ENCODE assay signal across 18 cellular contexts in the genomic region with DNA sequence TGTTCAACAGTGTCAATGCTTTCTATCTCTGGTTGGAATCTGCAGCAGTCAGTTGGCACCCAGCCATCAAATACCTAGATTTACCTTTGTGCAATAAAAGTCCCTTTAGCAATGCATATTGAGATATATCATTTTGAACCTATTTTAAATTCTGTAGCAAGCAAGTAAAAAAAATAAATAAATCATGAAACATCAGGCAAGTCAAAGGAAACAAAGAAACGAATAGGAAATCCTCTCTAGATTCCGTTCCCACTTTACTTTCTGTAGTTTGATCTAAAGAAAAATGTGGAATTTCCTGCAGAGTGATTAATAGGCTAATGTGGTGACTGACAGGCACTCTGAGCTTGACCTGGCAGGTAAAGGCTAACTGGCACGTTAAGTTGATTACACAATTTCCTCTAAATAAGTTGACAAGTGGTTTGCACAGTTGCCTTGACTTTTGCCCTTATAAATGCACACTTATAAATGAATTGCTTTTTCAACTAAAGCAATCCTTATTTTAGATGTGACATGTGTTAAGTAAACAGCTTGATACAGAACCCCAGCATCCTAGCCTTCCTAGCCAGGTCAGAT.
DNase-seq lines count a peak whose midpoint lies in the region; ATAC-seq and TF ChIP-seq lines count a peak whose summit lies in the region.
"Had no signal": no experiment of that assay in that cellular context is flagged by ENCODE, and none has a peak within 500 bp of the region (broad histone marks: within the 10 kb centered on the region; RNA-seq: fewer than 3 reads in every experiment).

No MANE protein-coding gene starts in this region.

- H2AFZ ChIP-seq in PC-3 (ENCODE audit: low read length) (no peak overlapping the region), hepatocyte (no peak overlapping the region)

- WGBS in hepatocyte (ENCODE audit: low lambda C conversion rate, missing lambda C conversion rate), result 28% methylated on average over 3 of the region's 3 CpGs
- WGBS in prostate gland, result 39% methylated on average over 3 of the region's 3 CpGs
- 71 to 81% methylated on average over 3 of the region's 3 CpGs for WGBS in endodermal cell (ENCODE audit: insufficient coverage in 1 of 2, insufficient read length in 1 of 2), 2 experiments

- POLR2A ChIA-PET in HEK293T (lab: Yijun Ruan, JAX), result no interaction called here
- POLR2A ChIA-PET in PC-3 (lab: Charles Lee; ENCODE audit: unreplicated experiment), result no interaction called here
- POLR2A ChIA-PET in A673 (lab: Charles Lee; ENCODE audit: low non-redundant PET), result no interaction called here

- ATAC-seq in PC-3, result peak; percentile 32; the same call in 1 of the 2 replicates

- peak overlapping the region; percentile 68 for H3K4me2 ChIP-seq in PC-3 (ENCODE audit: low read length)
- H3K4me2 ChIP-seq in hepatocyte, result no peak overlapping the region

- H3K9me3 ChIP-seq in PC-3 (ENCODE audit: low read length), result no peaks in the 10 kb centered on the region
- H3K9me3 ChIP-seq in hepatocyte (ENCODE audit: low read depth), result peaks cover 3% of the 10 kb centered on the region
- H3K9me3 ChIP-seq in prostate gland, result no peaks in the 10 kb centered on the region
- no peaks in the 10 kb centered on the region for H3K9me3 ChIP-seq in endodermal cell (ENCODE audit: control insufficient read depth, low read length)
- H3K9me3 ChIP-seq in A673 (ENCODE audit: low read depth, low read length, poor library complexity, severe bottlenecking), result no peaks in the 10 kb centered on the region
- H3K9me3 ChIP-seq: sigmoid colon, testis had no signal

- H3K27me3 ChIP-seq in PC-3 (ENCODE audit: low read length) (no peaks in the 10 kb centered on the region), hepatocyte (no peaks in the 10 kb centered on the region), prostate gland (replicated peaks; ENCODE audit: insufficient read depth) (no peaks in the 10 kb centered on the region), endodermal cell (ENCODE audit: control insufficient read depth, insufficient read depth, low read length, poor library complexity, severe bottlenecking) (no peaks in the 10 kb centered on the region), A673 (replicated peaks; ENCODE audit: insufficient read depth, low read depth, low read length, poor library complexity) (no peaks in the 10 kb centered on the region)
- H3K27me3 ChIP-seq: sigmoid colon, testis had no signal

- peak overlapping the region; percentile 2; the same call in 1 of the 2 replicates for H3K4me3 ChIP-seq in PC-3 (ENCODE audit: low read length)
- no peak overlapping the region for H3K4me3 ChIP-seq in hepatocyte
- H3K4me3 ChIP-seq in prostate gland, result no peak overlapping the region
- H3K4me3 ChIP-seq in endodermal cell (ENCODE audit: low read length), result no peak overlapping the region
- no peak overlapping the region for H3K4me3 ChIP-seq in A673 (ENCODE audit: low read depth, low read length, poor library complexity, severe bottlenecking)
- H3K4me3 ChIP-seq: sigmoid colon, testis had no signal

- no peaks in the 10 kb centered on the region for H3K9me3 Mint-ChIP-seq in endodermal cell
- H3K9me3 Mint-ChIP-seq: central memory CD8-positive, alpha-beta T cell had no signal

- TF ChIP-seq POLR2A in prostate gland (IDR thresholded peaks at IDR 0.05), result no peak

- TF ChIP-seq CTCF in PC-3 (conservative IDR thresholded peaks at IDR 0.05; ENCODE audit: low read depth, low read length) (no peak), hepatocyte (IDR thresholded peaks at IDR 0.05; ENCODE audit: poor library complexity) (no peak), prostate gland (IDR thresholded peaks at IDR 0.05) (no peak), endodermal cell (conservative IDR thresholded peaks at IDR 0.05) (no peak), A673 (conservative IDR thresholded peaks at IDR 0.05; ENCODE audit: low read depth, low read length) (no peak)

- peak overlapping the region; percentile 40 for H3K27ac ChIP-seq in PC-3 (ENCODE audit: low read length)
- peak overlapping the region; percentile 63 for H3K27ac ChIP-seq in hepatocyte
- no peak overlapping the region for H3K27ac ChIP-seq in prostate gland
- no peak overlapping the region for H3K27ac ChIP-seq in endodermal cell (ENCODE audit: low read depth, low read length)
- no peak overlapping the region for H3K27ac ChIP-seq in A673 (ENCODE audit: low read depth, low read length, poor library complexity, severe bottlenecking)
- H3K27ac ChIP-seq: sigmoid colon, testis had no signal

- peaks cover 52% of the 10 kb centered on the region for H3K4me1 Mint-ChIP-seq in endodermal cell
- H3K4me1 Mint-ChIP-seq: central memory CD8-positive, alpha-beta T cell; IgD-negative memory B cell had no signal

- H3K79me2 ChIP-seq in PC-3 (ENCODE audit: low read length) (no peaks in the 10 kb centered on the region), hepatocyte (no peaks in the 10 kb centered on the region)

- intact Hi-C loops in PC-3 (cut with micrococcal nuclease), result loop anchor here (2.0 kb wide), 1 partner anchor 25 kb away; no protein-coding TSS in a partner anchor
- intact Hi-C loops in prostate gland (cut with DNase I), result no loop called here
- intact Hi-C loops in A673 (cut with micrococcal nuclease; ENCODE audit: unreplicated experiment), result no loop called here

- H3K4me3 Mint-ChIP-seq in endodermal cell, result no peak overlapping the region
- H3K4me3 Mint-ChIP-seq: CD14-positive monocyte; central memory CD8-positive, alpha-beta T cell; IgD-negative memory B cell had no signal

- H3K9me2 ChIP-seq in PC-3 (replicated peaks; ENCODE audit: low read length) (no peaks in the 10 kb centered on the region), hepatocyte (replicated peaks; ENCODE audit: insufficient read depth) (no peaks in the 10 kb centered on the region)

- no peak overlapping the region for H3K9ac ChIP-seq in PC-3 (ENCODE audit: low read length)
- no peak overlapping the region for H3K9ac ChIP-seq in endodermal cell (ENCODE audit: extremely low read depth, low read length, poor library complexity, severe bottlenecking)

- H3K27ac Mint-ChIP-seq in endodermal cell, result no peak overlapping the region
- H3K27ac Mint-ChIP-seq: CD14-positive monocyte, IgD-negative memory B cell had no signal

- H3K36me3 ChIP-seq in PC-3 (ENCODE audit: low read depth, low read length), result no peaks in the 10 kb centered on the region
- no peaks in the 10 kb centered on the region for H3K36me3 ChIP-seq in hepatocyte (replicated peaks; ENCODE audit: insufficient read depth, low read depth)
- H3K36me3 ChIP-seq in prostate gland, result no peaks in the 10 kb centered on the region
- H3K36me3 ChIP-seq in endodermal cell (ENCODE audit: control insufficient read depth, insufficient read depth, low read length), result no peaks in the 10 kb centered on the region
- no peaks in the 10 kb centered on the region for H3K36me3 ChIP-seq in A673 (ENCODE audit: insufficient read depth, low read length, poor library complexity, severe bottlenecking)
- H3K36me3 ChIP-seq: sigmoid colon had no signal

- CTCF ChIA-PET in HEK293T (lab: Yijun Ruan, JAX) (no interaction called here), PC-3 (lab: Charles Lee) (no interaction called here), A673 (lab: Charles Lee) (interaction anchor here (0.6 kb wide), 1 partner anchor 531 kb away, joined by 3 read pairs; no protein-coding TSS in a partner anchor)

- peaks cover 13% of the 10 kb centered on the region for H3F3A ChIP-seq in PC-3 (ENCODE audit: low read length, unreplicated experiment)

- DNase-seq in HEK293T (ENCODE audit: extremely low spot score) (no peak), PC-3 (peak; percentile 72), hepatocyte (ENCODE audit: low spot score) (peak; percentile 49), prostate gland (ENCODE audit: low spot score) (peak; percentile 24), NCI-H2196 treated with DMSO at 0.1 percent for 48 hours (lab: John Stamatoyannopoulos, UW; ENCODE audit: unreplicated experiment) (no peak), endodermal cell (no peak), A673 (ENCODE audit: low spot score) (no peak)
- DNase-seq: EL; foreskin fibroblast; NCI-H1436 treated with DMSO at 0.1 percent for 48 hours; NCI-H524; sigmoid colon; stimulated activated CD4-positive, alpha-beta T cell treated with anti-CD3 and anti-CD28 coated beads, Interleukin-4, amount 100 ng/mL, for 1 hour; stimulated activated CD8-positive, alpha-beta memory T cell treated with anti-CD3 and anti-CD28 coated beads, Interleukin-4, amount 100 ng/mL, for 48 hours; testis had no signal

- H4K20me1 ChIP-seq in PC-3 (ENCODE audit: low read length) (no peaks in the 10 kb centered on the region), hepatocyte (ENCODE audit: insufficient read depth, poor library complexity, severe bottlenecking) (no peaks in the 10 kb centered on the region)

- BruUV-seq in PC-3 (replicated peaks; lab: Mats Ljungman, UMichigan), result no TSS peak
- BruUV-seq in A673 (replicated peaks; lab: Mats Ljungman, UMichigan), result no TSS peak

- H3K36me3 Mint-ChIP-seq in endodermal cell (ENCODE audit: low read depth), result no peaks in the 10 kb centered on the region

- no peaks in the 10 kb centered on the region for H3K27me3 Mint-ChIP-seq in endodermal cell (ENCODE audit: insufficient read depth)
- H3K27me3 Mint-ChIP-seq: central memory CD8-positive, alpha-beta T cell; IgD-negative memory B cell had no signal

- H3K4me1 ChIP-seq in PC-3 (ENCODE audit: insufficient read depth, low read length) (peaks cover 35% of the 10 kb centered on the region), hepatocyte (ENCODE audit: insufficient read depth) (peaks cover 70% of the 10 kb centered on the region), prostate gland (replicated peaks) (peaks cover 4% of the 10 kb centered on the region), endodermal cell (ENCODE audit: control insufficient read depth, insufficient read depth, low read length) (peaks cover 4% of the 10 kb centered on the region), A673 (ENCODE audit: insufficient read depth, low read length, poor library complexity, severe bottlenecking) (peaks cover 18% of the 10 kb centered on the region)
- H3K4me1 ChIP-seq: testis had no signal

TF ChIP-seq in HEK293T, 16 proteins besides CTCF, POLR2A, EP300 and RAD21:
- TF ChIP-seq PKNOX1 (IDR thresholded peaks at IDR 0.05) (peak; percentile 67), BHLHE40 (IDR thresholded peaks at IDR 0.05; ENCODE audit: borderline replicate concordance) (no peak), ARNT (IDR thresholded peaks at IDR 0.05) (no peak), LEF1 (IDR thresholded peaks at IDR 0.05; ENCODE audit: borderline replicate concordance) (no peak)
TF ChIP-seq in HEK293T: peak in this region for 1.

Comparison
In these comparisons a context has a peak if more than half of its experiments do, and no peak if none do; other contexts are left out.
1. DNase-seq: peak in PC-3 (single experiment), hepatocyte (single experiment) and prostate gland (single experiment); none in HEK293T (single experiment), NCI-H2196 treated with DMSO at 0.1 percent for 48 hours (single experiment), endodermal cell (single experiment) and A673 (single experiment).
2. H3K27ac ChIP-seq: peak in PC-3 (single experiment) and hepatocyte (single experiment); none in prostate gland (0 of 2), endodermal cell (single experiment) and A673 (single experiment).